In the genomic region with DNA sequence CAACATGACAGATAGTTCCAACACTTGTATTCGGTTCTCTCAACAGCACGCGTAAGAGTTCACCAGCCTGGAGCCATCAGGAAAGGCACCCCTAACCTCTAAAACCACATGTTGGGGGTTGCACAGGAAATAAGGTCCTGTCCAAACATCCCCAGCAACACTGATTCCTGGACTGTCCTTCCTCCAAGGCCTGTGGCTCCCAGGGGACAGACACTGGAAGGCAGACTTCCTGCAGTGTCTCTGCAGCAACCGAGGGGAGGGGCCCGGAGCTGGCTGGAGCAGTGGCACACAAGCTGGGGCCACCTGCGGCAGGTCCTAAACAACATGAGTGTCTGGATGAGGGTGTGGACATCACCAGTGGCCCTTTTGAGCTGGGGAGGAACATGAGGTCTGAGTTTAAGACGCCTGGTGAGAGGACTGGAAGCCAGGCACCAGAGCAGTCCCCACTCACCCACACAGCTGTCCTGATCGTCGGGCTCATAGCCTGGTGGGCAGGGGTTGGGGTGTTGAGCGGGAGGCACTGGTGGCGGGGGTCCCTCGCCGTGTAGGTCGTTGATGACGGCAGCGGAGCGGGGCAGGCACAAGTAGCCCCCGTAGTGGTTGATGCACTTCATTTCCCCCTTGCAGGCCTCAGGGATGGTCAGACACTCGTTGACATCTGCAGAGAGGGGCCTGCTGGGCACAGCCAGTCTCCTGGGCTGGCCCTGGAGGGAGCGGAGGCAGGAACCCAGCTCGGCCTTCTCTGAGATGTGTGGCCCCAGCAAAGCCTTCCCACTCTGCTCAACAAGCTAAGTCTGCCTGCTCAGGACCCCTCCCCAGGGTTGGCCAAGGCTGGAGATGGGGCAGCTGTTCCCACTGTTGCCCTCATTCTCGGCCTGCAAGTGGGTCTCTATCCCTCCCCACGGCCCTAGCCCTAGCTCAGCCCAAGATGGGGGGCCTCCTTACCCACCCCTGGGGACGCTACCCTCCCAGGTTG, we compare ENCODE assay signal across 7 cellular contexts.
DNase-seq lines count a peak whose midpoint lies in the region; ATAC-seq lines count a peak whose summit lies in the region.
"Had no signal": no experiment of that assay in that cellular context is flagged by ENCODE, and none has a peak within 500 bp of the region (broad histone marks: within the 10 kb centered on the region; RNA-seq: fewer than 3 reads in every experiment).

No MANE protein-coding gene starts in this region.

- ATAC-seq in GM21786 (IDR thresholded peaks at IDR 0.05; ENCODE audit: unreplicated experiment) (no peak), HG03196 (IDR thresholded peaks at IDR 0.05; ENCODE audit: unreplicated experiment) (no peak), GM21526 (IDR thresholded peaks at IDR 0.05; ENCODE audit: low FRiP score, unreplicated experiment) (no peak)
- ATAC-seq: esophagus mucosa had no signal

- in situ Hi-C loops in KBM-7 (cut with MboI; ENCODE audit: low pct_unique_long_range_greater_than_20kb, low sequenced_read_pairs), result no loop called here

- DNase-seq in KBM-7 (peak; percentile 70), retina (peak; percentile 16)

- peak overlapping the region; percentile 25 for H3K27ac ChIP-seq in cingulate gyrus (ENCODE audit: low read depth, low read length)
